9 cellular contexts compared by ENCODE assay signal in the genomic region with DNA sequence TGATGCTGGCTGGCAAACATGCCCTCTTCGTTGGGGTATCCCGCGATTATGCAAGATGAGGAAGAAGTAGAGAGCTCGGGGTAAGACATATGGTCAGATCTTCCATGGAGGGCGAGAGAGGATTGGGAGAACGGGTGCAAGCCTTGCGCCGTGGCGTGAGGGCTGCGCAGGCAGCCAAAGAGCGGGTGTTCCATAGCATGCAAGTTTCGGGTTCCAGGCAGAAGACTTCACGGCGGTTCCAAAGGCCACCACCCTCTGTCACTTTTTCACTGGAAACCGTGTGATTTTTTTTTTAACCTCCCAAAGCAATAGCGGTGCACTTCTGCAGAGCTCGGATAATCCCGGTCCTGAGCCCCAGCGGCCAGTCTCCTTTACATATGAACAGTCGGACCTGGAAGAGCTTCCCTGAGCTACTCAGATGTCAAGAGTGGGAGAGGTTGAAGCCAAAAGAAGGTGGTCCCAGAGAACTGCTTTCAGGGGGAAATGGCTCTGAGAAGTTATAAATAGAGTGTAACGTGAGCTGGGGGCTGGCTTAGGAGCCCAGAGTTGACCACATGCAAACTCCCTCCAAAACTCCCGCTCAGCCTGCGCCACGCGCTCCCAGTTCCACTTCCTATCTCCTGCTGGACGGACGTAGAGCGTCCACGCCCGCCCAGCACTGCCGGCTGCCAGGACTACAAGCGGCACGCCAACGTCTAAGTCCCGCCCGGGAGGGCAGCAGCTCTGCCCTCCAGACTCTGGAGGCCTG. TPM values are rescaled to one million over a fixed set of nuclear protein-coding genes. Genes with fewer than 3 reads are reported as not detected.
DNase-seq lines count a peak whose midpoint lies in the region; ATAC-seq lines count a peak whose summit lies in the region.
"Had no signal": no experiment of that assay in that cellular context is flagged by ENCODE, and none has a peak within 500 bp of the region (broad histone marks: within the 10 kb centered on the region; RNA-seq: fewer than 3 reads in every experiment).

Gene MEOX2 (minus strand): TSS at position 475 of the 748 bp plus-strand sequence. CDS start 281 bp downstream, at position 194.

- no peaks in the 10 kb centered on the region for H3K4me1 ChIP-seq in urinary bladder (ENCODE audit: insufficient read depth)

- peak; percentile 70 for ATAC-seq in esophagus mucosa
- ATAC-seq in GM18858 (IDR thresholded peaks at IDR 0.05; ENCODE audit: unreplicated experiment): no peak
- ATAC-seq in HG03520 (IDR thresholded peaks at IDR 0.05; ENCODE audit: unreplicated experiment): no peak

- peak within 1 kb of the TSS; percentile 43 for H3K4me3 ChIP-seq in urinary bladder (ENCODE audit: low read depth, low read length)

- 1% methylated on average over 36 of the region's 36 CpGs for WGBS in urinary bladder

- DNase-seq in NCI-H82 (lab: John Stamatoyannopoulos, UW): peak; percentile 30
- no peak for DNase-seq in NCI-H82 treated with DMSO at 0.1 percent for 48 hours (lab: John Stamatoyannopoulos, UW; ENCODE audit: unreplicated experiment)
- peak; percentile 7 for DNase-seq in midbrain (lab: John Stamatoyannopoulos, UW)
- DNase-seq in NCI-H526 treated with DMSO at 0.1 percent for 48 hours (lab: John Stamatoyannopoulos, UW): no peak

- H3K36me3 ChIP-seq in urinary bladder (ENCODE audit: insufficient read depth): no peaks in the 10 kb centered on the region

- no peak within 1 kb of the TSS for H3K27ac ChIP-seq in urinary bladder (ENCODE audit: low read depth)

RNA-seq across cellular contexts. Expression of gene MEOX2, which starts in this region (rescaled TPM):
- total RNA-seq in esophagus mucosa (0.60 TPM), urinary bladder (43.1 TPM)
- 5.6 TPM for polyA plus RNA-seq in urinary bladder
- polyA plus RNA-seq: BJ had no signal

Comparison
In these comparisons a context has a peak if more than half of its experiments do, and no peak if none do; other contexts are left out.
1. RNA of gene MEOX2 (total RNA-seq): 43.1 TPM in urinary bladder (single experiment); 0.60 TPM in esophagus mucosa (single experiment); every median in the first group is over 10 times any median in the second.
2. DNase-seq: peak in NCI-H82 (single experiment) and midbrain (single experiment); none in NCI-H82 treated with DMSO at 0.1 percent for 48 hours (single experiment) and NCI-H526 treated with DMSO at 0.1 percent for 48 hours (single experiment).
3. Peak in ATAC-seq in esophagus mucosa; RNA of the gene not detected or under 1 TPM.